In genomic region chr5:160311491-160312138, GRCh38 we compare ENCODE assay signal across 8 cellular contexts. TPM values are rescaled to one million over a fixed set of nuclear protein-coding genes. Genes with fewer than 3 reads are reported as not detected.
DNase-seq lines count a peak whose midpoint lies in the region; ATAC-seq and TF ChIP-seq lines count a peak whose summit lies in the region.

No MANE protein-coding gene starts in this region.

- TF ChIP-seq POLR2A in body of pancreas (IDR thresholded peaks at IDR 0.05) (no peak), tibial nerve (IDR thresholded peaks at IDR 0.05) (no peak)

- no peaks in the 10 kb centered on the region for H3K36me3 ChIP-seq in body of pancreas (replicated peaks in 1 of 2; ENCODE audit: insufficient read depth in 1 of 2, low read depth in 2 of 2)
- H3K36me3 ChIP-seq in left lung, result peaks cover 0 to 7% of the 10 kb centered on the region in 2 donors
- no peaks in the 10 kb centered on the region for H3K36me3 ChIP-seq in tibial nerve

- H3K27ac ChIP-seq in body of pancreas (no peak overlapping the region), left lung (peak overlapping the region; percentile 76 to 83), tibial nerve (peak overlapping the region in 2 of 4 donors; percentile 47 to 65)

- ATAC-seq in HG02759 (IDR thresholded peaks at IDR 0.05; ENCODE audit: unreplicated experiment), result peak; percentile 13
- ATAC-seq in body of pancreas, result peak; percentile 33
- peak; percentile 70 for ATAC-seq in left lung

- H3K4me3 ChIP-seq in body of pancreas (no peak overlapping the region), left lung (peak overlapping the region; percentile 67 to 71), tibial nerve (peak overlapping the region; percentile 49 to 71 (median 60))

- H3K4me1 ChIP-seq in body of pancreas, result peaks cover 17% of the 10 kb centered on the region
- H3K4me1 ChIP-seq in left lung, result peaks cover 0 to 22% of the 10 kb centered on the region in 2 donors
- H3K4me1 ChIP-seq in tibial nerve, result peaks cover 0 to 18% (median 1%) of the 10 kb centered on the region in 4 donors

- no peaks in the 10 kb centered on the region for H3K9me3 ChIP-seq in body of pancreas
- H3K9me3 ChIP-seq in left lung, result no peaks in the 10 kb centered on the region
- H3K9me3 ChIP-seq in tibial nerve, result no peaks in the 10 kb centered on the region

- DNase-seq in EH (ENCODE audit: low read depth), result peak; percentile 19
- DNase-seq in body of pancreas, result peak in 1 of 4 donors; percentile 8
- peak; percentile 44 to 89 for DNase-seq in left lung
- no peak for DNase-seq in tibial nerve (ENCODE audit: low spot score in 2 of 2)
- DNase-seq in stimulated activated CD4-positive, alpha-beta T cell treated with anti-CD3 and anti-CD28 coated beads, Interleukin-2, amount 100 ng/mL, for 48 hours, result no peak
- no peak for DNase-seq in central memory CD4-positive, alpha-beta T cell
- DNase-seq in NCI-H2196 treated with DMSO at 0.1 percent for 48 hours (lab: John Stamatoyannopoulos, UW; ENCODE audit: unreplicated experiment), result no peak

- TF ChIP-seq EP300 in tibial nerve (IDR thresholded peaks at IDR 0.05), result no peak

- 5 to 20% methylated on average over 16 to 45 of the region's 45 CpGs for WGBS in body of pancreas, 2 donors
- WGBS in tibial nerve, 2 donors, result 4 to 5% methylated on average over 27 to 28 of the region's 45 CpGs

- intact Hi-C loops in body of pancreas (cut with DNase I) (no loop called here), left lung (cut with DNase I) (no loop called here)

- H3K27me3 ChIP-seq in body of pancreas (no peaks in the 10 kb centered on the region), left lung (peaks cover 0 to 52% of the 10 kb centered on the region in 2 donors), tibial nerve (peaks cover 0 to 15% of the 10 kb centered on the region in 2 donors)

- no peak for TF ChIP-seq CTCF in body of pancreas (IDR thresholded peaks at IDR 0.05)
- TF ChIP-seq CTCF in left lung (IDR thresholded peaks at IDR 0.05), result no peak
- TF ChIP-seq CTCF in tibial nerve (IDR thresholded peaks at IDR 0.05), result no peak

RNA-seq across cellular contexts. Expression of gene CCNJL, which starts 0.7 kb away (rescaled TPM):
- under 1 TPM; 0.26 to 0.66 TPM for total RNA-seq in body of pancreas
- 10 to 100 TPM; 16.0 to 19.6 TPM for total RNA-seq in left lung
- total RNA-seq in tibial nerve, result 1 to 10 TPM in 1 of 4 donors, under 1 TPM in 2, not detected in 1; 0.44 to 1.5 (median 0.63) TPM

RNA-seq across cellular contexts. Expression of gene C1QTNF2, which starts 58.8 kb away (rescaled TPM):
- under 1 TPM in 1 of 2 donors, not detected in 1; 0.26 TPM for total RNA-seq in body of pancreas
- total RNA-seq in left lung, result 1 to 10 TPM; 2.3 to 2.9 TPM
- 1 to 10 TPM; 1.5 to 5.7 (median 3.3) TPM for total RNA-seq in tibial nerve

Comparison
In these comparisons a context has a peak if more than half of its experiments do, and no peak if none do; other contexts are left out.
1. DNase-seq: peak in EH (single experiment) and left lung (2 of 2); none in tibial nerve (0 of 2), stimulated activated CD4-positive, alpha-beta T cell treated with anti-CD3 and anti-CD28 coated beads, Interleukin-2, amount 100 ng/mL, for 48 hours (0 of 2), central memory CD4-positive, alpha-beta T cell (single experiment) and NCI-H2196 treated with DMSO at 0.1 percent for 48 hours (single experiment).
2. ATAC-seq: peak in every context shown above with its lines; median percentile 70 in left lung; 33 in body of pancreas; 13 in HG02759.
3. H3K27ac ChIP-seq: peak in left lung (2 of 2); none in body of pancreas (0 of 4).
4. H3K4me3 ChIP-seq: peak in left lung (2 of 2) and tibial nerve (4 of 4); none in body of pancreas (0 of 2).
5. RNA of gene CCNJL, which starts 0.7 kb away (total RNA-seq): 16.0 to 19.6 TPM in left lung; 0.26 to 0.66 TPM in body of pancreas and 0.44 to 1.5 TPM in tibial nerve; every median in the first group is over 4 times any median in the second.